31 cellular contexts compared by ENCODE assay signal in the genomic region with DNA sequence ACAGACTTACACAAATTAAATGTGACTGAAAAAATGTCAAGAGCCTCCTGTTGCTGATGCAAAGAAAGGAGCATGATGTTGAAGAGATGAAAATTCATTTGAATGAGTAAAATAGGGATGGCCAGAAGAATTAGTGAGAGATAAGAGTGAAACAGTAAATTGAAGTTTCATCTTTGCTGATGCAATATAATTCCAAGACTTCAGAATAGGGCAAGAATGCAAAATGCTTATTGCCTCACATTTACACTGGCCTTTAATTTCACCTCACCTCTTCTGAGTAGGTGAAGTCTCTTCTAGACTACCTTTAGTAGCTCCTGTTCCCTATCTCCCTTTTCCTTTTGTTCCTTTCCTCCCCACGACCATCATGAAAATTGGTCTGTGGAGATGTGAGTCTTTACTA.
"Had no signal": no experiment of that assay in that cellular context is flagged by ENCODE, and none has a peak within 500 bp of the region (broad histone marks: within the 10 kb centered on the region; RNA-seq: fewer than 3 reads in every experiment).

No MANE protein-coding gene starts in this region.

- H3K9me3 Mint-ChIP-seq: activated CD4-positive, alpha-beta memory T cell treated with anti-CD3 and anti-CD28 coated beads for 36 hours; activated T-cell treated with anti-CD3 and anti-CD28 coated beads, Interleukin-2, amount 50 U/mL, for 4 hours; activated T-helper 17 cell treated with anti-CD3 and anti-CD28 coated beads, Interleukin-2, amount 50 U/mL, for 72 hours; brain; T-helper 2 cell treated with Interferon-gamma antibody and Interleukin-4, amounts not matched to agents 5 μg/mL and 100 μg/mL, for 36 hours had no signal

- H3K36me3 ChIP-seq: adrenal gland, ascending aorta, breast epithelium, cardiac muscle cell, colonic mucosa, gastroesophageal sphincter, heart right ventricle had no signal

- H3K27me3 Mint-ChIP-seq: activated CD4-positive, alpha-beta memory T cell treated with anti-CD3 and anti-CD28 coated beads for 36 hours; activated CD4-positive, alpha-beta T cell treated with anti-CD3 and anti-CD28 coated beads for 36 hours; activated CD4-positive, alpha-beta T cell treated with anti-CD3 and anti-CD28 coated beads, Interleukin-2, amount 10 ng/mL, durations not matched to agents 24 days and 14 days; activated naive CD8-positive, alpha-beta T cell; activated T-helper 17 cell treated with anti-CD3 and anti-CD28 coated beads, Interleukin-2, amount 50 U/mL, for 72 hours; T-helper 17 cell had no signal

- H3K27ac ChIP-seq: adrenal gland, ascending aorta, breast epithelium, cardiac muscle cell, colonic mucosa, gastroesophageal sphincter, heart right ventricle, hepatocyte had no signal

- H3K9me3 ChIP-seq: adrenal gland, ascending aorta, breast epithelium, colonic mucosa, gastroesophageal sphincter, heart right ventricle had no signal

- H3K36me3 Mint-ChIP-seq: activated CD4-positive, alpha-beta memory T cell treated with anti-CD3 and anti-CD28 coated beads for 36 hours; activated naive CD8-positive, alpha-beta T cell; brain had no signal

- H3K27me3 ChIP-seq: adrenal gland, ascending aorta, breast epithelium, cardiac muscle cell, colonic mucosa, gastroesophageal sphincter, heart right ventricle, hepatocyte had no signal

- DNase-seq: activated CD4-positive, alpha-beta memory T cell treated with anti-CD3 and anti-CD28 coated beads for 36 hours; activated CD4-positive, alpha-beta T cell treated with anti-CD3 and anti-CD28 coated beads for 36 hours; activated CD4-positive, alpha-beta T cell treated with anti-CD3 and anti-CD28 coated beads, Interleukin-2, amount 10 ng/mL, durations not matched to agents 24 days and 14 days; activated CD4-positive, CD25-positive, alpha-beta regulatory T cell; activated CD4-positive, CD25-positive, alpha-beta regulatory T cell treated with anti-CD3 and anti-CD28 coated beads, Interleukin-2, amount 50 U/mL, for 72 hours; activated CD8-positive, alpha-beta T cell treated with anti-CD3 and anti-CD28 coated beads, Interleukin-2, amount 10 ng/mL, durations not matched to agents 7 days and 5 days; activated effector memory CD4-positive, alpha-beta T cell treated with Interleukin-2 at 50 U/mL for 16 hours; activated gamma-delta T cell treated with Interleukin-2 at 50 U/mL for 16 hours; activated naive CD4-positive, alpha-beta T cell treated with anti-CD3 and anti-CD28 coated beads, Interleukin-2, amount 50 U/mL, for 16 hours; activated naive CD4-positive, alpha-beta T cell treated with Interleukin-2 at 50 U/mL for 16 hours; activated T-cell treated with anti-CD3 and anti-CD28 coated beads, Interleukin-2, amount 50 U/mL, for 4 hours; adrenal gland; central memory CD4-positive, alpha-beta T cell; cerebellar nuclear complex; colonic mucosa; effector CD8-positive, alpha-beta T cell; foreskin melanocyte; heart right ventricle; T-helper 1 cell; T-helper 17 cell; T1000 had no signal

- H3K4me3 ChIP-seq: adrenal gland, ascending aorta, breast epithelium, cardiac muscle cell, colonic mucosa, gastroesophageal sphincter, heart right ventricle, hepatocyte had no signal

- H3K4me1 ChIP-seq: adrenal gland, ascending aorta, breast epithelium, colonic mucosa, gastroesophageal sphincter had no signal

- H3K27ac Mint-ChIP-seq: activated CD4-positive, alpha-beta memory T cell treated with anti-CD3 and anti-CD28 coated beads for 36 hours; activated CD4-positive, alpha-beta T cell treated with anti-CD3 and anti-CD28 coated beads for 36 hours; activated CD4-positive, alpha-beta T cell treated with anti-CD3 and anti-CD28 coated beads, Interleukin-2, amount 10 ng/mL, durations not matched to agents 24 days and 14 days; activated CD8-positive, alpha-beta T cell treated with anti-CD3 and anti-CD28 coated beads, Interleukin-2, amount 10 ng/mL, durations not matched to agents 7 days and 5 days; activated naive CD8-positive, alpha-beta T cell; activated T-helper 17 cell treated with anti-CD3 and anti-CD28 coated beads, Interleukin-2, amount 50 U/mL, for 72 hours; T-helper 17 cell; T-helper 2 cell treated with Interferon-gamma antibody and Interleukin-4, amounts not matched to agents 5 μg/mL and 100 μg/mL, for 36 hours had no signal

- H3K4me3 Mint-ChIP-seq: activated CD4-positive, alpha-beta memory T cell treated with anti-CD3 and anti-CD28 coated beads for 36 hours; activated CD4-positive, alpha-beta T cell treated with anti-CD3 and anti-CD28 coated beads for 36 hours; activated CD4-positive, alpha-beta T cell treated with anti-CD3 and anti-CD28 coated beads, Interleukin-2, amount 10 ng/mL, durations not matched to agents 24 days and 14 days; activated CD8-positive, alpha-beta T cell treated with anti-CD3 and anti-CD28 coated beads, Interleukin-2, amount 10 ng/mL, durations not matched to agents 7 days and 5 days; activated naive CD8-positive, alpha-beta T cell; activated T-cell treated with anti-CD3 and anti-CD28 coated beads, Interleukin-2, amount 50 U/mL, for 4 hours; activated T-helper 17 cell treated with anti-CD3 and anti-CD28 coated beads, Interleukin-2, amount 50 U/mL, for 72 hours; brain; T-helper 17 cell; T-helper 2 cell treated with Interferon-gamma antibody and Interleukin-4, amounts not matched to agents 5 μg/mL and 100 μg/mL, for 36 hours had no signal

- ATAC-seq: activated CD4-positive, alpha-beta T cell treated with anti-CD3 and anti-CD28 coated beads for 36 hours; activated CD8-positive, alpha-beta T cell treated with anti-CD3 and anti-CD28 coated beads, Interleukin-2, amount 10 ng/mL, durations not matched to agents 7 days and 5 days; activated T-cell treated with anti-CD3 and anti-CD28 coated beads, Interleukin-2, amount 50 U/mL, for 4 hours; activated T-helper 17 cell treated with anti-CD3 and anti-CD28 coated beads, Interleukin-2, amount 50 U/mL, for 72 hours; esophagus mucosa; gastroesophageal sphincter; heart right ventricle; T-helper 17 cell had no signal
